Comparison of ENCODE assay signal across 14 cellular contexts in the genomic region with DNA sequence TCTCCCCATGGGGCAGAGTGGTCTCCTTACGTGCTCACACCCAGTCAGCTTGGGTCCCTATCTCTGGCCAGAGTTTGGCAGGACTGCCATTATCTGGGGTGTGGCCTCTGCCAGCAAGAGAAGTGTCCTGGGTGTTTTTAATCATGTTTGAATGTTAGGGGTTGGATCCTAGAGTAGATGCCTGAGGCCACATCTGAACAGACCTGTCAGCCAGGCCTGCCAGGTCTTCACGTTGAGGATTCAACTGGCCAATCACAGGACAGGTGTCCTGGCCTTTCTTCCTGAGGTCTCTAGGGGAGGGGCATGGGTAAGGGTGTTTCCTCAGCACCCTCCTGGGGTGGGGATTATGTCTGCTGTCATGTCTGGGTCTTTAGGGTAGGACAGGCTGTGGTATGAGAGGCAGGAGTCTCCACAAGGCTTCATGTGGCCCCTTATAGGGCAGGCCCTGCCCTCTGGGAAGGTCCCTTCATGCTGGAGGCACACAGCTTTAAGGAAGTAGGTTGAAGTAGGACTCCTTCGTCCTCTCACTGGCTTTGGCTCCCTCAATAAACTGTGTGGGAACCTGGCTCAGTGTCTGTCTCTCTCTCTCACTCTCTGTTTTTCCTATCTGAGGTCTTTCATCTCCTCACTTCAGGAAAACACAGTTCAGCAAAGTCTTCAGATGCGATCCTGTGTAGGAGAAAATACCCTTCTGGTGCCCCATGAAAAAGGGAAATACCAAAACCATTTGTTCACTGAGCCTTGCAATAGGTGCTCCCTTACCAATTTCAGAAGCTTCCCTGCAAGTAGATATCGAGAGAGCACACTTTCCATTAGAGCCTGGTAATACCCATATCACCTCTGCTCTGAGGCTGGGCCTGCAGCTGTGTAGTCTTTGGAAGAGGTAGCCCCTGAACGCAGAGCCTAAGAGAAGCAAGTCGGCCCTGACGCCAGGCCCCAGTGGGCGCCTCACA. TPM values are rescaled to one million over a fixed set of nuclear protein-coding genes. Genes with fewer than 3 reads are reported as not detected.
DNase-seq lines count a peak whose midpoint lies in the region; ATAC-seq and TF ChIP-seq lines count a peak whose summit lies in the region.
"Had no signal": no experiment of that assay in that cellular context is flagged by ENCODE, and none has a peak within 500 bp of the region (broad histone marks: within the 10 kb centered on the region; RNA-seq: fewer than 3 reads in every experiment).

No MANE protein-coding gene starts in this region.

- peaks cover 14% of the 10 kb centered on the region for H3K36me3 Mint-ChIP-seq in Caco-2 (ENCODE audit: insufficient read depth, unreplicated experiment)

- no peak overlapping the region for H3K4me3 Mint-ChIP-seq in Caco-2 (ENCODE audit: unreplicated experiment)

- POLR2A ChIA-PET in Caco-2 (lab: Charles Lee), result interaction anchor here (2.8 kb wide), 1 partner anchor 9 kb away, joined by 15 read pairs; a partner anchor contains a TSS

- CTCF ChIA-PET in Caco-2 (lab: Charles Lee), result interaction anchor here (0.6 kb wide), 1 partner anchor 1461 kb away, joined by 3 read pairs; no protein-coding TSS in a partner anchor

- no peak for TF ChIP-seq CTCF in Caco-2 (IDR thresholded peaks at IDR 0.05; ENCODE audit: insufficient read depth in 1 of 2, low read depth in 1 of 2, low read length in 1 of 2, severe bottlenecking in 1 of 2, unreplicated experiment in 1 of 2)

- intact Hi-C loops in Caco-2 (cut with micrococcal nuclease; ENCODE audit: unreplicated experiment), result no loop called here

- BruUV-seq in Caco-2 (replicated peaks; lab: Mats Ljungman, UMichigan), result TSS peak; percentile 34

- TF ChIP-seq POLR2A in GM19099 (IDR thresholded peaks at IDR 0.05; ENCODE audit: extremely low read depth, insufficient read length, low read depth), result peak; percentile 25

- in situ Hi-C loops in ACHN (cut with HindIII; ENCODE audit: low pct_ligation_motif_present, low pct_unique_long_range_greater_than_20kb, low sequenced_read_pairs), result no loop called here

- H3K27ac ChIP-seq in effector memory CD4-positive, alpha-beta T cell (ENCODE audit: insufficient read depth, low read length, poor library complexity, severe bottlenecking), result no peak overlapping the region
- H3K27ac ChIP-seq: C4-2B, SJCRH30 had no signal

- no peak overlapping the region for H3K27ac Mint-ChIP-seq in Caco-2 (ENCODE audit: unreplicated experiment)

- ATAC-seq in HG03175 (IDR thresholded peaks at IDR 0.05; ENCODE audit: unreplicated experiment) (peak; percentile 53), esophagus mucosa (peak; percentile 20)

- H3K4me3 ChIP-seq in Caco-2 (ENCODE audit: low read depth, low read length), result no peak overlapping the region
- H3K4me3 ChIP-seq in effector memory CD4-positive, alpha-beta T cell (ENCODE audit: insufficient read depth, low read depth, low read length, poor library complexity, severe bottlenecking), result no peak overlapping the region
- H3K4me3 ChIP-seq: lung, SJCRH30 had no signal

- no peaks in the 10 kb centered on the region for H3K9me3 ChIP-seq in Caco-2
- H3K9me3 ChIP-seq in effector memory CD4-positive, alpha-beta T cell (ENCODE audit: control insufficient read depth, low read length), result no peaks in the 10 kb centered on the region
- H3K9me3 ChIP-seq: SJCRH30 had no signal

- H3K4me1 ChIP-seq in Caco-2, result no peaks in the 10 kb centered on the region
- no peaks in the 10 kb centered on the region for H3K4me1 ChIP-seq in effector memory CD4-positive, alpha-beta T cell (ENCODE audit: control insufficient read depth, insufficient read depth, low read length, poor library complexity, severe bottlenecking)
- H3K4me1 ChIP-seq: SJCRH30 had no signal

- H3K36me3 ChIP-seq in Caco-2 (ENCODE audit: control insufficient read depth, insufficient read depth, low read length), result peaks cover 4% of the 10 kb centered on the region
- peaks cover 53% of the 10 kb centered on the region for H3K36me3 ChIP-seq in effector memory CD4-positive, alpha-beta T cell (ENCODE audit: control insufficient read depth, insufficient read depth, low read length)

- no peaks in the 10 kb centered on the region for H3K27me3 ChIP-seq in Caco-2 (replicated peaks; ENCODE audit: control insufficient read depth, insufficient read depth, low read length)
- H3K27me3 ChIP-seq in effector memory CD4-positive, alpha-beta T cell (replicated peaks; ENCODE audit: control insufficient read depth, insufficient read depth, low read length, poor library complexity, severe bottlenecking), result no peaks in the 10 kb centered on the region
- H3K27me3 ChIP-seq: SJCRH30 had no signal

- no peaks in the 10 kb centered on the region for H3K4me1 Mint-ChIP-seq in Caco-2 (ENCODE audit: low read depth, unreplicated experiment)

- H3K27me3 Mint-ChIP-seq in Caco-2 (ENCODE audit: insufficient read depth, unreplicated experiment), result no peaks in the 10 kb centered on the region

- DNase-seq in Caco-2 (no peak), NCI-H2171 treated with DMSO at 0.1 percent for 48 hours (lab: John Stamatoyannopoulos, UW) (no peak), ACHN (no peak), foreskin melanocyte (no peak)
- DNase-seq in effector memory CD4-positive, alpha-beta T cell, result no peak
- DNase-seq: effector CD4-positive, alpha-beta T cell; MV-4-11; SJCRH30 had no signal

- no peaks in the 10 kb centered on the region for H3K9me3 Mint-ChIP-seq in Caco-2 (ENCODE audit: unreplicated experiment)

RNA-seq across cellular contexts. Expression of a gene that starts 6.7 kb away (rescaled TPM):
- total RNA-seq in Caco-2 (2022) (0.39 and 0.44 TPM in 2 replicates), esophagus mucosa (0.60 TPM)
- total RNA-seq: temporal lobe had no signal

RNA-seq across cellular contexts. Expression of a gene that starts 9.0 kb away (rescaled TPM):
- total RNA-seq in Caco-2 (2022) (2.1 and 2.3 TPM in 2 replicates), esophagus mucosa (1.1 TPM)

RNA-seq across cellular contexts. Expression of a gene that starts 9.2 kb away (rescaled TPM):
- total RNA-seq in Caco-2 (2022) (58.1 and 65.9 TPM in 2 replicates), esophagus mucosa (48.2 TPM)

RNA-seq across cellular contexts. Expression of a gene that starts 12.3 kb away (rescaled TPM):
- total RNA-seq in Caco-2 (2022) (130 and 141 TPM in 2 replicates), esophagus mucosa (123 TPM)

RNA-seq across cellular contexts. Expression of a gene that starts 17.6 kb away (rescaled TPM):
- total RNA-seq in Caco-2 (2022), result 31.1 and 32.4 TPM in 2 replicates
- 19.1 TPM for total RNA-seq in esophagus mucosa
